In genomic region chr1:41517039-41517438, GRCh38 we compare ENCODE assay signal across 15 cellular contexts. TPM values are rescaled to one million over a fixed set of nuclear protein-coding genes. Genes with fewer than 3 reads are reported as not detected.
DNase-seq lines count a peak whose midpoint lies in the region; ATAC-seq and TF ChIP-seq lines count a peak whose summit lies in the region.
"Had no signal": no experiment of that assay in that cellular context is flagged by ENCODE, and none has a peak within 500 bp of the region (broad histone marks: within the 10 kb centered on the region; RNA-seq: fewer than 3 reads in every experiment).

No MANE protein-coding gene starts in this region.

- no peak for TF ChIP-seq POLR2A in heart left ventricle (IDR thresholded peaks at IDR 0.05)

- H3K36me3 ChIP-seq in heart left ventricle, result peaks cover 0 to 18% (median 0%) of the 10 kb centered on the region in 9 donors

- H3K27ac ChIP-seq in heart left ventricle (peak overlapping the region in 4 of 12 donors; percentile 23 to 63 (median 40)), VCaP (peak overlapping the region; percentile 69; the same call in 1 of the 2 replicates)

- H3K9me3 ChIP-seq in heart left ventricle, result no peaks in the 10 kb centered on the region

- intact Hi-C loops in heart left ventricle (cut with DNase I), result loop anchor here in 6 of 10 donors (2.0 to 10.0 kb wide), 6 partner anchors 40 to 250 kb away; no protein-coding TSS in a partner anchor
- intact Hi-C loops in cardiac septum (cut with DNase I), result loop anchor here (2.0 to 5.0 kb wide), 3 partner anchors 20 to 55 kb away; no protein-coding TSS in a partner anchor

- 58 to 63% (median 61%) methylated on average over 3 of the region's 3 CpGs for WGBS in heart left ventricle, 4 donors

- peaks cover 0 to 33% (median 17%) of the 10 kb centered on the region in 12 donors for H3K4me1 ChIP-seq in heart left ventricle

- ATAC-seq in heart left ventricle, result no peak
- ATAC-seq in GM18861 (IDR thresholded peaks at IDR 0.05; ENCODE audit: unreplicated experiment), result no peak

- TF ChIP-seq CTCF in heart left ventricle (IDR thresholded peaks at IDR 0.05) (no peak), VCaP (conservative IDR thresholded peaks at IDR 0.05) (no peak)

- DNase-seq in heart left ventricle, result peak in 1 of 5 donors; percentile 53
- no peak for DNase-seq in cardiac septum (ENCODE audit: low spot score)
- DNase-seq in myocyte (ENCODE audit: low read depth), result peak; percentile 85
- no peak for DNase-seq in putamen (ENCODE audit: low spot score)
- DNase-seq in NCI-H446 (lab: John Stamatoyannopoulos, UW), result no peak
- no peak for DNase-seq in cortex of kidney (lab: John Stamatoyannopoulos, UW)
- DNase-seq: activated CD8-positive, alpha-beta T cell treated with anti-CD3 and anti-CD28 coated beads for 36 hours; activated naive CD4-positive, alpha-beta T cell treated with Interleukin-2 at 50 U/mL for 16 hours; GF-D8; islet precursor cell; naive thymus-derived CD8-positive, alpha-beta T cell had no signal

- peak overlapping the region in 7 of 12 donors; percentile 42 to 59 (median 55) for H3K4me3 ChIP-seq in heart left ventricle
- H3K4me3 ChIP-seq: K562 had no signal

- H3K27me3 ChIP-seq in heart left ventricle, result no peaks in the 10 kb centered on the region

RNA-seq across cellular contexts. Expression of gene EDN2, which starts 32.6 kb away (rescaled TPM):
- total RNA-seq in heart left ventricle (1 to 10 TPM in 3 of 9 donors, under 1 TPM in 2, not detected in 4; 0.37 to 3.5 (median 1.9) TPM), cardiac septum (1.1 TPM), myocyte (0.73 TPM in 1 of 2 replicates, not detected in the other)
- 1 to 10 TPM in 1 of 2 donors, under 1 TPM in 1; 0.23 to 2.6 TPM for polyA plus RNA-seq in heart left ventricle
- polyA plus RNA-seq in myocyte (2012), result not detected
- total RNA-seq: activated CD8-positive, alpha-beta T cell treated with anti-CD3 and anti-CD28 coated beads for 36 hours; K562; naive thymus-derived CD8-positive, alpha-beta T cell; T-helper 2 cell treated with Interferon-gamma antibody and Interleukin-4, amounts not matched to agents 100 ng/mL and 5 ng/mL, for 36 hours had no signal
- polyA plus RNA-seq: K562; naive thymus-derived CD8-positive, alpha-beta T cell had no signal
